In genomic region chr10:99685232-99686041, GRCh38 we compare ENCODE assay signal across 9 cellular contexts. TPM values are rescaled to one million over a fixed set of nuclear protein-coding genes. Genes with fewer than 3 reads are reported as not detected.
A peak's percentile ranks its signal among the peaks of the same experiment; 100 is the strongest.
DNase-seq lines count a peak whose midpoint lies in the region; ATAC-seq, FAIRE-seq and TF ChIP-seq lines count a peak whose summit lies in the region.
"Had no signal": no experiment of that assay in that cellular context is flagged by ENCODE, and none has a peak within 500 bp of the region (broad histone marks: within the 10 kb centered on the region; RNA-seq: fewer than 3 reads in every experiment).

No MANE protein-coding gene starts in this region.

- H3K27ac Mint-ChIP-seq in activated naive CD8-positive, alpha-beta T cell treated with anti-CD3 and anti-CD28 coated beads, Interleukin-2, amount 10 ng/mL, durations not matched to agents 7 days and 5 days: peak overlapping the region; percentile 34
- H3K27ac Mint-ChIP-seq in activated naive CD8-positive, alpha-beta T cell treated with anti-CD3 and anti-CD28 coated beads, Interleukin-2, amount 50 U/mL, for 24 hours: no peak overlapping the region
- H3K27ac Mint-ChIP-seq in WTC11: peak overlapping the region; percentile 33; the same call in 1 of the 2 replicates
- peak overlapping the region; percentile 44 for H3K27ac Mint-ChIP-seq in type B pancreatic cell
- H3K27ac Mint-ChIP-seq in activated CD4-positive, alpha-beta T cell treated with anti-CD3 and anti-CD28 coated beads, Interleukin-2, amount 10 ng/mL, durations not matched to agents 7 days and 5 days: no peak overlapping the region

- no peaks in the 10 kb centered on the region for H3K9me3 Mint-ChIP-seq in activated naive CD8-positive, alpha-beta T cell treated with anti-CD3 and anti-CD28 coated beads, Interleukin-2, amount 10 ng/mL, durations not matched to agents 7 days and 5 days
- no peaks in the 10 kb centered on the region for H3K9me3 Mint-ChIP-seq in activated naive CD8-positive, alpha-beta T cell treated with anti-CD3 and anti-CD28 coated beads, Interleukin-2, amount 50 U/mL, for 24 hours
- no peaks in the 10 kb centered on the region for H3K9me3 Mint-ChIP-seq in WTC11
- no peaks in the 10 kb centered on the region for H3K9me3 Mint-ChIP-seq in type B pancreatic cell
- no peaks in the 10 kb centered on the region for H3K9me3 Mint-ChIP-seq in activated CD4-positive, alpha-beta T cell treated with anti-CD3 and anti-CD28 coated beads, Interleukin-2, amount 10 ng/mL, durations not matched to agents 7 days and 5 days

- ATAC-seq in activated naive CD8-positive, alpha-beta T cell treated with anti-CD3 and anti-CD28 coated beads, Interleukin-2, amount 10 ng/mL, durations not matched to agents 7 days and 5 days (ENCODE audit: low read depth): no peak
- ATAC-seq in activated naive CD8-positive, alpha-beta T cell treated with anti-CD3 and anti-CD28 coated beads, Interleukin-2, amount 50 U/mL, for 24 hours: no peak
- ATAC-seq in HG03139 (IDR thresholded peaks at IDR 0.05; ENCODE audit: unreplicated experiment): peak; percentile 96
- no peak for ATAC-seq in WTC11

- no peaks in the 10 kb centered on the region for H3K27me3 Mint-ChIP-seq in activated naive CD8-positive, alpha-beta T cell treated with anti-CD3 and anti-CD28 coated beads, Interleukin-2, amount 10 ng/mL, durations not matched to agents 7 days and 5 days
- no peaks in the 10 kb centered on the region for H3K27me3 Mint-ChIP-seq in activated naive CD8-positive, alpha-beta T cell treated with anti-CD3 and anti-CD28 coated beads, Interleukin-2, amount 50 U/mL, for 24 hours
- no peaks in the 10 kb centered on the region for H3K27me3 Mint-ChIP-seq in WTC11 (ENCODE audit: low read depth)
- H3K27me3 Mint-ChIP-seq in type B pancreatic cell: no peaks in the 10 kb centered on the region
- H3K27me3 Mint-ChIP-seq in activated CD4-positive, alpha-beta T cell treated with anti-CD3 and anti-CD28 coated beads, Interleukin-2, amount 10 ng/mL, durations not matched to agents 7 days and 5 days: no peaks in the 10 kb centered on the region

- H3K4me3 Mint-ChIP-seq in activated naive CD8-positive, alpha-beta T cell treated with anti-CD3 and anti-CD28 coated beads, Interleukin-2, amount 10 ng/mL, durations not matched to agents 7 days and 5 days: no peak overlapping the region
- H3K4me3 Mint-ChIP-seq in activated naive CD8-positive, alpha-beta T cell treated with anti-CD3 and anti-CD28 coated beads, Interleukin-2, amount 50 U/mL, for 24 hours: no peak overlapping the region
- H3K4me3 Mint-ChIP-seq in WTC11 (no peak overlapping the region), type B pancreatic cell (no peak overlapping the region)
- no peak overlapping the region for H3K4me3 Mint-ChIP-seq in activated CD4-positive, alpha-beta T cell treated with anti-CD3 and anti-CD28 coated beads, Interleukin-2, amount 10 ng/mL, durations not matched to agents 7 days and 5 days

- DNase-seq in activated naive CD8-positive, alpha-beta T cell treated with anti-CD3 and anti-CD28 coated beads, Interleukin-2, amount 10 ng/mL, durations not matched to agents 7 days and 5 days: no peak
- DNase-seq in activated naive CD8-positive, alpha-beta T cell treated with anti-CD3 and anti-CD28 coated beads, Interleukin-2, amount 50 U/mL, for 24 hours: no peak
- DNase-seq in WTC11 (ENCODE audit: low spot score) (no peak), type B pancreatic cell (ENCODE audit: extremely low spot score, unreplicated experiment) (no peak), D721Med (ENCODE audit: insufficient read length, low spot score) (no peak), NCI-H146 (lab: John Stamatoyannopoulos, UW) (no peak)
- no peak for DNase-seq in activated CD4-positive, alpha-beta T cell treated with anti-CD3 and anti-CD28 coated beads, Interleukin-2, amount 10 ng/mL, durations not matched to agents 7 days and 5 days

- H3K36me3 Mint-ChIP-seq in activated naive CD8-positive, alpha-beta T cell treated with anti-CD3 and anti-CD28 coated beads, Interleukin-2, amount 10 ng/mL, durations not matched to agents 7 days and 5 days: peaks cover 2% of the 10 kb centered on the region
- H3K36me3 Mint-ChIP-seq in activated naive CD8-positive, alpha-beta T cell treated with anti-CD3 and anti-CD28 coated beads, Interleukin-2, amount 50 U/mL, for 24 hours (ENCODE audit: low read depth): peaks cover 3% of the 10 kb centered on the region
- H3K36me3 Mint-ChIP-seq in WTC11: no peaks in the 10 kb centered on the region
- H3K36me3 Mint-ChIP-seq in type B pancreatic cell: peaks cover 10% of the 10 kb centered on the region
- peaks cover 2% of the 10 kb centered on the region for H3K36me3 Mint-ChIP-seq in activated CD4-positive, alpha-beta T cell treated with anti-CD3 and anti-CD28 coated beads, Interleukin-2, amount 10 ng/mL, durations not matched to agents 7 days and 5 days (ENCODE audit: low read depth)

- CTCF ChIA-PET in WTC11 (lab: Charles Lee): no interaction called here
- CTCF ChIA-PET in activated CD4-positive, alpha-beta T cell treated with anti-CD3 and anti-CD28 coated beads, Interleukin-2, amount 10 ng/mL, durations not matched to agents 7 days and 5 days (lab: Charles Lee): no interaction called here

- peaks cover 8% of the 10 kb centered on the region for H3K4me1 Mint-ChIP-seq in activated naive CD8-positive, alpha-beta T cell treated with anti-CD3 and anti-CD28 coated beads, Interleukin-2, amount 10 ng/mL, durations not matched to agents 7 days and 5 days
- peaks cover 6% of the 10 kb centered on the region for H3K4me1 Mint-ChIP-seq in activated naive CD8-positive, alpha-beta T cell treated with anti-CD3 and anti-CD28 coated beads, Interleukin-2, amount 50 U/mL, for 24 hours
- H3K4me1 Mint-ChIP-seq in WTC11 (no peaks in the 10 kb centered on the region), type B pancreatic cell (ENCODE audit: unreplicated experiment) (no peaks in the 10 kb centered on the region)
- peaks cover 4% of the 10 kb centered on the region for H3K4me1 Mint-ChIP-seq in activated CD4-positive, alpha-beta T cell treated with anti-CD3 and anti-CD28 coated beads, Interleukin-2, amount 10 ng/mL, durations not matched to agents 7 days and 5 days

- TF ChIP-seq CTCF in WTC11 (IDR thresholded peaks at IDR 0.05) (no peak), type B pancreatic cell (conservative IDR thresholded peaks at IDR 0.05) (no peak), D721Med (IDR thresholded peaks at IDR 0.05; ENCODE audit: insufficient read depth, missing control alignments) (no peak)

- FAIRE-seq in D721Med (lab: Jason Lieb, UNC): no peak
- FAIRE-seq: islet of Langerhans had no signal

- POLR2A ChIA-PET in activated naive CD8-positive, alpha-beta T cell treated with anti-CD3 and anti-CD28 coated beads, Interleukin-2, amount 10 ng/mL, durations not matched to agents 7 days and 5 days (lab: Charles Lee): no interaction called here
- POLR2A ChIA-PET in WTC11 (lab: Charles Lee): no interaction called here
- POLR2A ChIA-PET in activated CD4-positive, alpha-beta T cell treated with anti-CD3 and anti-CD28 coated beads, Interleukin-2, amount 10 ng/mL, durations not matched to agents 7 days and 5 days (lab: Charles Lee): no interaction called here

TF ChIP-seq in WTC11, 78 proteins besides CTCF, POLR2A, EP300 and RAD21:
- TF ChIP-seq CBFB (CRISPR knock-in tag; IDR thresholded peaks at IDR 0.05; ENCODE audit: low read depth) (no peak), TEAD4 (CRISPR knock-in tag; IDR thresholded peaks at IDR 0.05) (no peak), ZBTB43 (CRISPR knock-in tag; IDR thresholded peaks at IDR 0.05) (no peak), E2F4 (CRISPR knock-in tag; IDR thresholded peaks at IDR 0.05; ENCODE audit: borderline replicate concordance, low read depth) (no peak)
TF ChIP-seq in WTC11: peak in this region for 0.

RNA-seq across cellular contexts. Expression of gene ENTPD7, which starts 26.1 kb away (rescaled TPM):
- total RNA-seq in activated naive CD8-positive, alpha-beta T cell treated with anti-CD3 and anti-CD28 coated beads, Interleukin-2, amount 10 ng/mL, durations not matched to agents 7 days and 5 days: 1 to 10 TPM; 3.3 to 3.5 TPM
- total RNA-seq in WTC11 (2021): 10.2 to 11.4 TPM (median 11.2 TPM) in 3 replicates
- total RNA-seq in type B pancreatic cell (ENCODE audit: low replicate concordance): 22.9 and 32.8 TPM in 2 replicates
- total RNA-seq in activated CD4-positive, alpha-beta T cell treated with anti-CD3 and anti-CD28 coated beads, Interleukin-2, amount 10 ng/mL, durations not matched to agents 7 days and 5 days: 1 to 10 TPM; 5.8 to 5.9 TPM

RNA-seq across cellular contexts. Expression of gene COX15, which starts 46.5 kb away (rescaled TPM):
- total RNA-seq in activated naive CD8-positive, alpha-beta T cell treated with anti-CD3 and anti-CD28 coated beads, Interleukin-2, amount 10 ng/mL, durations not matched to agents 7 days and 5 days: 10 to 100 TPM; 39.4 to 46.0 TPM
- total RNA-seq in WTC11 (2021): 39.9 to 41.4 TPM (median 40.4 TPM) in 3 replicates
- 36.1 and 46.5 TPM in 2 replicates for total RNA-seq in type B pancreatic cell (ENCODE audit: low replicate concordance)
- total RNA-seq in activated CD4-positive, alpha-beta T cell treated with anti-CD3 and anti-CD28 coated beads, Interleukin-2, amount 10 ng/mL, durations not matched to agents 7 days and 5 days: 10 to 100 TPM; 40.3 to 40.6 TPM

RNA-seq across cellular contexts. Expression of gene CUTC, which starts 46.6 kb away (rescaled TPM):
- total RNA-seq in activated naive CD8-positive, alpha-beta T cell treated with anti-CD3 and anti-CD28 coated beads, Interleukin-2, amount 10 ng/mL, durations not matched to agents 7 days and 5 days: 10 to 100 TPM; 26.0 to 31.5 TPM
- total RNA-seq in WTC11 (2021): 25.8 to 28.6 TPM (median 27.7 TPM) in 3 replicates
- 11.8 and 13.7 TPM in 2 replicates for total RNA-seq in type B pancreatic cell (ENCODE audit: low replicate concordance)
- 10 to 100 TPM; 20.2 to 21.3 TPM for total RNA-seq in activated CD4-positive, alpha-beta T cell treated with anti-CD3 and anti-CD28 coated beads, Interleukin-2, amount 10 ng/mL, durations not matched to agents 7 days and 5 days

Comparison
In these comparisons a context has a peak if more than half of its experiments do, and no peak if none do; other contexts are left out.
1. H3K27ac Mint-ChIP-seq: peak in activated naive CD8-positive, alpha-beta T cell treated with anti-CD3 and anti-CD28 coated beads, Interleukin-2, amount 10 ng/mL, durations not matched to agents 7 days and 5 days (single experiment), WTC11 (single experiment) and type B pancreatic cell (single experiment); none in activated naive CD8-positive, alpha-beta T cell treated with anti-CD3 and anti-CD28 coated beads, Interleukin-2, amount 50 U/mL, for 24 hours (single experiment) and activated CD4-positive, alpha-beta T cell treated with anti-CD3 and anti-CD28 coated beads, Interleukin-2, amount 10 ng/mL, durations not matched to agents 7 days and 5 days (single experiment).